In genomic region chr3:131381445-131382291, GRCh38 we compare ENCODE assay signal across 8 cellular contexts. TPM values are rescaled to one million over a fixed set of nuclear protein-coding genes. Genes with fewer than 3 reads are reported as not detected.
DNase-seq lines count a peak whose midpoint lies in the region; ATAC-seq, FAIRE-seq and TF ChIP-seq lines count a peak whose summit lies in the region.

Gene NUDT16 (plus strand): TSS chr3:131381774. CDS start chr3:131381805, 31 bp downstream.

- H3K27me3 Mint-ChIP-seq in activated T-helper 1 cell treated with anti-CD3 and anti-CD28 coated beads, Interleukin-12 subunit alpha, Interleukin-12 subunit beta, Interleukin-2, Interleukin-4 antibody, amounts not matched to agents 30 ng/mL and 10 ng/mL and 1 ng/mL, durations not matched to agents 14 hours and 24 hours and 36 hours (ENCODE audit: insufficient read depth): no peaks in the 10 kb centered on the region

- peak; percentile 97 for ATAC-seq in GM21619 (IDR thresholded peaks at IDR 0.05; ENCODE audit: unreplicated experiment)

- H3K4me3 ChIP-seq in esophagus squamous epithelium: peak within 1 kb of the TSS; percentile 75 to 99 (median 82)
- peak within 1 kb of the TSS; percentile 88 to 94 for H3K4me3 ChIP-seq in muscle layer of duodenum (ENCODE audit: low read depth in 1 of 2, low read length in 2 of 2)

- peaks cover 52% of the 10 kb centered on the region for H3K4me1 Mint-ChIP-seq in activated T-helper 1 cell treated with anti-CD3 and anti-CD28 coated beads, Interleukin-12 subunit alpha, Interleukin-12 subunit beta, Interleukin-2, Interleukin-4 antibody, amounts not matched to agents 30 ng/mL and 10 ng/mL and 1 ng/mL, durations not matched to agents 14 hours and 24 hours and 36 hours (ENCODE audit: low read depth)

- H3K36me3 Mint-ChIP-seq in activated T-helper 1 cell treated with anti-CD3 and anti-CD28 coated beads, Interleukin-12 subunit alpha, Interleukin-12 subunit beta, Interleukin-2, Interleukin-4 antibody, amounts not matched to agents 30 ng/mL and 10 ng/mL and 1 ng/mL, durations not matched to agents 14 hours and 24 hours and 36 hours (ENCODE audit: low read depth): peaks cover 23% of the 10 kb centered on the region

- 0% methylated on average over 5 to 36 of the region's 73 CpGs for WGBS in esophagus squamous epithelium, 2 donors

- peak within 1 kb of the TSS; percentile 90 for H3K27ac Mint-ChIP-seq in activated T-helper 1 cell treated with anti-CD3 and anti-CD28 coated beads, Interleukin-12 subunit alpha, Interleukin-12 subunit beta, Interleukin-2, Interleukin-4 antibody, amounts not matched to agents 30 ng/mL and 10 ng/mL and 1 ng/mL, durations not matched to agents 14 hours and 24 hours and 36 hours

- peak within 1 kb of the TSS; percentile 84 to 94 (median 92) for H3K27ac ChIP-seq in esophagus squamous epithelium
- H3K27ac ChIP-seq in muscle layer of duodenum (ENCODE audit: low read length): peak within 1 kb of the TSS; percentile 89

- H3K4me1 ChIP-seq in esophagus squamous epithelium (peaks cover 12 to 51% (median 18%) of the 10 kb centered on the region in 3 donors), muscle layer of duodenum (ENCODE audit: control insufficient read depth in 1 of 2, insufficient read depth in 2 of 2, low read length in 2 of 2) (peaks cover 0 to 19% of the 10 kb centered on the region in 2 donors)

- 0 out of 2 replicates have a peak, but pooled peaks have one; percentile 5 for TF ChIP-seq EP300 in Ishikawa (IDR thresholded peaks at IDR 0.05; ENCODE audit: borderline replicate concordance)

- no peaks in the 10 kb centered on the region for H3K9me3 Mint-ChIP-seq in activated T-helper 1 cell treated with anti-CD3 and anti-CD28 coated beads, Interleukin-12 subunit alpha, Interleukin-12 subunit beta, Interleukin-2, Interleukin-4 antibody, amounts not matched to agents 30 ng/mL and 10 ng/mL and 1 ng/mL, durations not matched to agents 14 hours and 24 hours and 36 hours

- H3K27me3 ChIP-seq in esophagus squamous epithelium (no peaks in the 10 kb centered on the region), muscle layer of duodenum (ENCODE audit: low read depth, low read length) (no peaks in the 10 kb centered on the region)

- TF ChIP-seq POLR2A in esophagus squamous epithelium (IDR thresholded peaks at IDR 0.05): peak in 3 of 4 donors; percentile 69 to 96 (median 92)

- TF ChIP-seq RAD21 in Ishikawa (IDR thresholded peaks at IDR 0.05; ENCODE audit: low read depth): no peak

- peaks cover 0 to 31% (median 4%) of the 10 kb centered on the region in 3 donors for H3K36me3 ChIP-seq in esophagus squamous epithelium
- H3K36me3 ChIP-seq in muscle layer of duodenum (ENCODE audit: control insufficient read depth in 1 of 2, insufficient read depth in 2 of 2, low read length in 2 of 2): peaks cover 11 to 12% of the 10 kb centered on the region in 2 donors

- H3K4me3 Mint-ChIP-seq in activated T-helper 1 cell treated with anti-CD3 and anti-CD28 coated beads, Interleukin-12 subunit alpha, Interleukin-12 subunit beta, Interleukin-2, Interleukin-4 antibody, amounts not matched to agents 30 ng/mL and 10 ng/mL and 1 ng/mL, durations not matched to agents 14 hours and 24 hours and 36 hours: peak within 1 kb of the TSS; percentile 92

- FAIRE-seq in RCC 7860 (lab: Jason Lieb, UNC): peak; percentile 94

- peak; percentile 97 for DNase-seq in DMS153 treated with DMSO at 0.1 percent for 48 hours (lab: John Stamatoyannopoulos, UW; ENCODE audit: unreplicated experiment)
- DNase-seq in RCC 7860 (ENCODE audit: low spot score): peak; percentile 95
- DNase-seq in activated T-helper 1 cell treated with anti-CD3 and anti-CD28 coated beads, Interleukin-12 subunit alpha, Interleukin-12 subunit beta, Interleukin-2, Interleukin-4 antibody, amounts not matched to agents 30 ng/mL and 10 ng/mL and 1 ng/mL, durations not matched to agents 14 hours and 24 hours and 36 hours (ENCODE audit: low spot score): peak; percentile 98
- DNase-seq in esophagus squamous epithelium (lab: John Stamatoyannopoulos, UW): peak; percentile 96
- DNase-seq in stimulated activated CD8-positive, alpha-beta memory T cell treated with anti-CD3 and anti-CD28 coated beads, Interleukin-7, amount 100 ng/mL, for 24 hours (ENCODE audit: low read depth): peak; percentile 92

- H3K9me3 ChIP-seq in esophagus squamous epithelium (no peaks in the 10 kb centered on the region), muscle layer of duodenum (ENCODE audit: control insufficient read depth in 1 of 2, low read length in 2 of 2) (no peaks in the 10 kb centered on the region)

- TF ChIP-seq CTCF in esophagus squamous epithelium (IDR thresholded peaks at IDR 0.05): peak in 1 of 6 experiments; percentile 15

- intact Hi-C loops in activated T-helper 1 cell treated with anti-CD3 and anti-CD28 coated beads, Interleukin-12 subunit alpha, Interleukin-12 subunit beta, Interleukin-2, Interleukin-4 antibody, amounts not matched to agents 30 ng/mL and 10 ng/mL and 1 ng/mL, durations not matched to agents 14 hours and 24 hours and 36 hours (cut with micrococcal nuclease): loop anchor here (1.0 to 10.0 kb wide), 8 partner anchors 121 to 1487 kb away; partner anchors contain the start of genes ASTE1, DNAJC13, MRPL3 and NEK11
- intact Hi-C loops in esophagus squamous epithelium (cut with DNase I): no loop called here

TF ChIP-seq in Ishikawa, 13 proteins besides CTCF, POLR2A, EP300 and RAD21:
- no peak for TF ChIP-seq EGR1 (IDR thresholded peaks at IDR 0.05)
- no peak for TF ChIP-seq REST (IDR thresholded peaks at IDR 0.05; ENCODE audit: low read depth)
- TF ChIP-seq TAF1 (IDR thresholded peaks at IDR 0.05; ENCODE audit: low read depth): peak; percentile 92
- no peak for TF ChIP-seq FOXM1 (IDR thresholded peaks at IDR 0.05; ENCODE audit: borderline replicate concordance, low read depth)
- TF ChIP-seq CREB1 (IDR thresholded peaks at IDR 0.05; ENCODE audit: low read depth): peak; percentile 49; the same call in 1 of the 2 replicates
- peak; percentile 20; the same call in 1 of the 2 replicates for TF ChIP-seq TCF12 (IDR thresholded peaks at IDR 0.05; ENCODE audit: low read depth)
- peak; percentile 58 for TF ChIP-seq MAX (IDR thresholded peaks at IDR 0.05)
- TF ChIP-seq ZBTB7A (IDR thresholded peaks at IDR 0.05; ENCODE audit: low read depth): peak; percentile 81
- TF ChIP-seq CEBPB (IDR thresholded peaks at IDR 0.05): no peak
- TF ChIP-seq NFIC (IDR thresholded peaks at IDR 0.05): no peak
- no peak for TF ChIP-seq USF1 (IDR thresholded peaks at IDR 0.05)
- TF ChIP-seq YY1 (IDR thresholded peaks at IDR 0.05; ENCODE audit: low read depth): peak; percentile 87
- TF ChIP-seq TEAD4 (IDR thresholded peaks at IDR 0.05): no peak

RNA-seq across cellular contexts. Expression of gene NUDT16, which starts in this region (rescaled TPM):
- 10.6 and 11.5 TPM in 2 replicates for total RNA-seq in activated T-helper 1 cell treated with anti-CD3 and anti-CD28 coated beads, Interleukin-12 subunit alpha, Interleukin-12 subunit beta, Interleukin-2, Interleukin-4 antibody, amounts not matched to agents 30 ng/mL and 10 ng/mL and 1 ng/mL, durations not matched to agents 14 hours and 24 hours and 36 hours
- 10 to 100 TPM in 1 of 4 donors, 1 to 10 TPM in 3; 5.5 to 29.0 (median 7.8) TPM for total RNA-seq in esophagus squamous epithelium

Comparison
In these comparisons a context has a peak if more than half of its experiments do, and no peak if none do; other contexts are left out.
1. Peak in every context shown above with its lines: DNase-seq, ATAC-seq, H3K4me3 ChIP-seq and H3K27ac ChIP-seq.